ENCODE assay signal across 21 cellular contexts in the genomic region with DNA sequence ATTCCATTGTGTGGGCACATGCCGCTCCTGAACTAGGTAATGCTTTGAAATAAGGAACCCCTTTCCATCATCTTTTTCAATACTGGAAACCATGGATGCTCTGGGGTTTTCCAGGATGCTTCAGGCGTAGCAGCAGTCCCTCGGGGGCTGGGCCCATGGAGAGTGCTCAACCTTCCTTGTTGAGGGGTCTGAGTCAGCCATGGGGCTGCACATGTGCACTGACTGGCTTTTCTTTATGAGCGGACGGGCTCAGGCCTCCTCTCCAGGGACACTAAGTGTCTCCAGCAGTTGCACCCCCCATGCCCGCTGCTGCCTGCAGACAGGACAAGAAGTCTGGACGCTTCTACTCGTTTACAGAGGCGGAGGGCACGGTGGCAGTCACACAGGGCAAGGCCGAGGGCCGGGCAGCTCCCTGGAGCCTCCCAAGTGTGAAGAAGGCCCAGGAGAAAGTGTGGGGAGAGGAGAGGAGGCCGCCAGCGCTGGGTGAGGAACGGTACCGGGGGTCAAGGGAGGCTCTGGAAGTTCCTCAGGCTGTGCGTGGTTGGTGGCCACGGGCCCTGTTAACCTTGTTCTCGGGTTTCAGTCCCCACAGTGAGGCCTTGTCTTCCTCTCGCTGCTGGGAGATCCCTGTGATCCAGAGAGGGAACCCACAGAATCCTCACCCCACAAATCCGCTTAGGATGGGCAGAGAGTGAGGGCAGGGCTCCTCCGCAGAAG. TPM values are rescaled to one million over a fixed set of nuclear protein-coding genes. Genes with fewer than 3 reads are reported as not detected.
DNase-seq lines count a peak whose midpoint lies in the region; ATAC-seq, FAIRE-seq and TF ChIP-seq lines count a peak whose summit lies in the region.
"Had no signal": no experiment of that assay in that cellular context is flagged by ENCODE, and none has a peak within 500 bp of the region (broad histone marks: within the 10 kb centered on the region; RNA-seq: fewer than 3 reads in every experiment).

No MANE protein-coding gene starts in this region.

- H3K9me3 ChIP-seq in HUES6 (ENCODE audit: control insufficient read depth, insufficient read depth, low read depth, low read length) (no peaks in the 10 kb centered on the region), H1 (ENCODE audit: insufficient read depth in 2 of 2, low read depth in 1 of 2, low read length in 1 of 2) (no peaks in the 10 kb centered on the region), neuronal stem cell (replicated peaks in 1 of 2; ENCODE audit: control insufficient read depth in 2 of 2, insufficient read depth in 1 of 2, low read depth in 1 of 2, low read length in 2 of 2) (no peaks in the 10 kb centered on the region)
- H3K9me3 ChIP-seq: BLaER1 had no signal

- H3K4ac ChIP-seq in H1 (replicated peaks; ENCODE audit: insufficient read length, low read depth, low read length) (no peak overlapping the region), neuronal stem cell (ENCODE audit: low read length) (no peak overlapping the region)

- no peaks in the 10 kb centered on the region for H3K4me1 Mint-ChIP-seq in GM23338
- H3K4me1 Mint-ChIP-seq in Calu3 (ENCODE audit: low read depth, unreplicated experiment) = no peaks in the 10 kb centered on the region
- H3K4me1 Mint-ChIP-seq: CD4-positive, alpha-beta memory T cell; IgD-negative memory B cell had no signal

- no peak overlapping the region for H3K23ac ChIP-seq in H1 (ENCODE audit: insufficient read length)
- no peak overlapping the region for H3K23ac ChIP-seq in neuronal stem cell (ENCODE audit: low read depth, low read length, poor library complexity)

- intact Hi-C loops in Calu3 (cut with micrococcal nuclease; ENCODE audit: unreplicated experiment) = no loop called here

- H3K4me1 ChIP-seq in GM23338 (ENCODE audit: insufficient read depth) (no peaks in the 10 kb centered on the region), HUES6 (ENCODE audit: control insufficient read depth, insufficient read depth, low read length) (no peaks in the 10 kb centered on the region), H1 (replicated peaks in 1 of 4; ENCODE audit: control insufficient read depth in 3 of 4, insufficient read depth in 4 of 4, low read length in 3 of 4) (no peaks in the 10 kb centered on the region; a peak in 1 of 7 replicates), neuronal stem cell (ENCODE audit: control insufficient read depth in 2 of 2, insufficient read depth in 1 of 2, low read depth in 1 of 2, low read length in 2 of 2) (no peaks in the 10 kb centered on the region), foreskin keratinocyte (no peaks in the 10 kb centered on the region)

- H2AK5ac ChIP-seq in H1 (ENCODE audit: low read depth, low read length) = no peak overlapping the region
- H2AK5ac ChIP-seq in neuronal stem cell (ENCODE audit: low read depth, low read length) = no peak overlapping the region

- H2BK20ac ChIP-seq in H1 (ENCODE audit: low read length) = no peak overlapping the region

- 0 out of 2 replicates have a peak overlapping the region, but pooled peaks have one; percentile 2 for H2BK5ac ChIP-seq in H1 (ENCODE audit: low read depth, low read length)
- H2BK5ac ChIP-seq in neuronal stem cell (ENCODE audit: low read length) = peak overlapping the region; percentile 19

- H3F3A ChIP-seq in GM23338 (replicated peaks; ENCODE audit: low read depth) = 0 out of 2 replicates have a peak, but pooled peaks cover 10% of the 10 kb centered on the region

- H3K4me3 Mint-ChIP-seq in GM23338 = no peak overlapping the region
- H3K4me3 Mint-ChIP-seq in Calu3 (ENCODE audit: low read depth, unreplicated experiment) = no peak overlapping the region
- H3K4me3 Mint-ChIP-seq: CD14-positive monocyte; CD4-positive, alpha-beta memory T cell; IgD-negative memory B cell had no signal

- no peak for TF ChIP-seq POLR2A in H1 (IDR thresholded peaks at IDR 0.05; ENCODE audit: control extremely low read depth in 1 of 2, low read depth in 2 of 2, low read length in 2 of 2)

- no peak for TF ChIP-seq EP300 in H1 (IDR thresholded peaks at IDR 0.05; ENCODE audit: borderline replicate concordance in 1 of 2, low read depth in 2 of 2, low read length in 2 of 2)

- no peak for TF ChIP-seq RAD21 in H1 (IDR thresholded peaks at IDR 0.05 in 1 of 2, conservative IDR thresholded peaks at IDR 0.05 in 1 of 2; ENCODE audit: low read depth in 2 of 2, low read length in 2 of 2)

- H4K91ac ChIP-seq in H1 (replicated peaks; ENCODE audit: insufficient read length, low read length) (no peak overlapping the region), neuronal stem cell (ENCODE audit: low read depth, low read length, poor library complexity) (no peak overlapping the region)

- H3K9ac ChIP-seq in HUES6 (ENCODE audit: low read length) = no peak overlapping the region
- H3K9ac ChIP-seq in H1 (replicated peaks in 1 of 4; ENCODE audit: extremely low read depth in 1 of 4, low read depth in 3 of 4, low read length in 3 of 4) = no peak overlapping the region
- no peak overlapping the region for H3K9ac ChIP-seq in neuronal stem cell (ENCODE audit: low read depth, low read length, poor library complexity)
- H3K9ac ChIP-seq: BLaER1 had no signal

- no peak; the same call in 2 of the 3 replicates for ATAC-seq in GM23338
- no peak for ATAC-seq in foreskin keratinocyte
- ATAC-seq: GM12878 had no signal

- H3K23me2 ChIP-seq in H1 (ENCODE audit: low read depth, low read length) = no peaks in the 10 kb centered on the region

- no peak overlapping the region for H3K27ac Mint-ChIP-seq in GM23338
- H3K27ac Mint-ChIP-seq in Calu3 (ENCODE audit: unreplicated experiment) = no peak overlapping the region
- H3K27ac Mint-ChIP-seq: CD14-positive monocyte; CD4-positive, alpha-beta memory T cell had no signal

- H3K36me3 Mint-ChIP-seq in GM23338 (ENCODE audit: low read depth) (peaks cover 42% of the 10 kb centered on the region; the same call in 2 of the 3 replicates), Calu3 (ENCODE audit: insufficient read depth, unreplicated experiment) (peaks cover 11% of the 10 kb centered on the region)
- H3K36me3 Mint-ChIP-seq: CD14-positive monocyte; CD4-positive, alpha-beta memory T cell; IgD-negative memory B cell had no signal

- DNase-seq in GM23338 (ENCODE audit: low spot score) (no peak), H1 (ENCODE audit: low read depth in 1 of 2, low spot score in 2 of 2) (no peak), neuronal stem cell (ENCODE audit: low spot score) (no peak), Calu3 (no peak), foreskin keratinocyte (no peak), DMS53 (lab: John Stamatoyannopoulos, UW) (no peak)
- no peak for DNase-seq in stimulated activated naive CD4-positive, alpha-beta T cell (lab: John Stamatoyannopoulos, UW)
- DNase-seq: 8988T; CD4-positive, alpha-beta memory T cell; DND-41; EL; GOT3; HCEC 1CT; KBM-7 had no signal

- no peak for FAIRE-seq in H1 (lab: Jason Lieb, UNC)
- FAIRE-seq: GM12878, GM19239 had no signal

- H3K27ac ChIP-seq in GM23338 (ENCODE audit: low read depth) = 0 out of 2 replicates have a peak overlapping the region, but pooled peaks have one; percentile 32
- H3K27ac ChIP-seq in HUES6 (ENCODE audit: low read depth, low read length) = peak overlapping the region; percentile 38; the same call in 1 of the 2 replicates
- H3K27ac ChIP-seq in H1 (ENCODE audit: low read depth, low read length) = peak overlapping the region; percentile 38; the same call in 1 of the 2 replicates
- no peak overlapping the region for H3K27ac ChIP-seq in neuronal stem cell (replicated peaks; ENCODE audit: low read length)
- H3K27ac ChIP-seq in foreskin keratinocyte = no peak overlapping the region
- H3K27ac ChIP-seq: BLaER1, HL-60 had no signal

- H3K79me1 ChIP-seq in H1 (ENCODE audit: low read depth, low read length) (peaks cover 2% of the 10 kb centered on the region; the same call in 1 of the 2 replicates), neuronal stem cell (ENCODE audit: low read depth, low read length) (no peaks in the 10 kb centered on the region)

- no peak overlapping the region for H2BK15ac ChIP-seq in H1 (ENCODE audit: low read length)
- H2BK15ac ChIP-seq in neuronal stem cell (ENCODE audit: low read length) = no peak overlapping the region

- H3K27me3 ChIP-seq in GM23338 (ENCODE audit: insufficient read depth) (no peaks in the 10 kb centered on the region), HUES6 (ENCODE audit: control insufficient read depth, insufficient read depth, low read length) (no peaks in the 10 kb centered on the region), H1 (replicated peaks in 1 of 4; ENCODE audit: control insufficient read depth in 3 of 4, extremely low read depth in 1 of 4, insufficient read depth in 3 of 4, low read length in 3 of 4) (no peaks in the 10 kb centered on the region), neuronal stem cell (ENCODE audit: control insufficient read depth in 3 of 3, insufficient read depth in 3 of 3, low read depth in 1 of 3, low read length in 3 of 3) (no peaks in the 10 kb centered on the region), foreskin keratinocyte (no peaks in the 10 kb centered on the region)
- H3K27me3 ChIP-seq: BLaER1 had no signal

- H2AFZ ChIP-seq in GM23338 (no peak overlapping the region), H1 (ENCODE audit: low read length) (no peak overlapping the region), neuronal stem cell (ENCODE audit: low read length) (no peak overlapping the region)

- no peak overlapping the region for H3K56ac ChIP-seq in H1 (replicated peaks; ENCODE audit: insufficient read length, low read depth, low read length)

- H3K14ac ChIP-seq in H1 (ENCODE audit: insufficient read length) = no peak overlapping the region
- no peak overlapping the region for H3K14ac ChIP-seq in neuronal stem cell (ENCODE audit: low read length)

- 94% methylated on average over 20 of the region's 22 CpGs; no CpG with 5 or more reads in 1 of the 2 experiments for WGBS in H1 (ENCODE audit: extremely low coverage in 1 of 2, insufficient coverage in 1 of 2, insufficient read length in 1 of 2, insufficient replicate concordance in 2 of 2, low coverage in 1 of 2, low lambda C conversion rate in 2 of 2, missing lambda C conversion rate in 1 of 2), 2 experiments
- WGBS in neuronal stem cell (ENCODE audit: extremely low coverage in 2 of 2, insufficient read length in 2 of 2, insufficient replicate concordance in 1 of 2), 2 donors = no CpG with 5 or more reads among the region's 22 CpGs

- H3K18ac ChIP-seq in H1 (ENCODE audit: extremely low read depth, low read length) (no peak overlapping the region), neuronal stem cell (ENCODE audit: low read length) (no peak overlapping the region)

- H3K36me3 ChIP-seq in GM23338 (ENCODE audit: insufficient read depth) (peaks cover 19% of the 10 kb centered on the region), HUES6 (ENCODE audit: control insufficient read depth, insufficient read depth, low read length) (peaks cover 80% of the 10 kb centered on the region), H1 (ENCODE audit: control insufficient read depth in 2 of 4, insufficient read depth in 4 of 4, low read length in 3 of 4) (peaks cover 0 to 3% (median 3%) of the 10 kb centered on the region in 4 experiments; a peak in 4 of 8 replicates), neuronal stem cell (replicated peaks in 1 of 2; ENCODE audit: control insufficient read depth in 2 of 2, insufficient read depth in 2 of 2, low read length in 2 of 2) (peaks cover 5 to 36% of the 10 kb centered on the region in 2 donors)

- H3K27me3 Mint-ChIP-seq in GM23338 (ENCODE audit: insufficient read depth, low read depth, poor library complexity) = peaks cover 2% of the 10 kb centered on the region
- no peaks in the 10 kb centered on the region for H3K27me3 Mint-ChIP-seq in Calu3 (ENCODE audit: unreplicated experiment)
- H3K27me3 Mint-ChIP-seq: IgD-negative memory B cell had no signal

- no peak overlapping the region for H4K8ac ChIP-seq in H1 (ENCODE audit: extremely low read depth, insufficient read depth, low read length)
- H4K8ac ChIP-seq in neuronal stem cell (ENCODE audit: low read depth, low read length) = no peak overlapping the region

- no peaks in the 10 kb centered on the region for H3K9me2 ChIP-seq in GM23338 (ENCODE audit: insufficient read depth)

- H2BK120ac ChIP-seq in H1 (replicated peaks; ENCODE audit: low read depth, low read length) = no peak overlapping the region
- no peak overlapping the region for H2BK120ac ChIP-seq in neuronal stem cell (ENCODE audit: low read depth, low read length)

- H2BK12ac ChIP-seq in H1 (ENCODE audit: low read depth, low read length) (no peak overlapping the region), neuronal stem cell (ENCODE audit: low read length) (no peak overlapping the region)

- CTCF ChIA-PET in H1 (lab: Charles Lee; ENCODE audit: partially characterized antibody) (interaction anchor here (1.0 kb wide), 1 partner anchor 167 kb away, joined by 3 read pairs; no protein-coding TSS in a partner anchor), Calu3 (lab: Charles Lee) (no interaction called here)

- H3K4me3 ChIP-seq in GM23338 (no peak overlapping the region), HUES6 (ENCODE audit: low read depth, low read length) (no peak overlapping the region), H1 (ENCODE audit: extremely low read depth in 1 of 4, insufficient read depth in 2 of 4, low read depth in 3 of 4, low read length in 4 of 4) (no peak overlapping the region), neuronal stem cell (ENCODE audit: low read length in 2 of 2) (no peak overlapping the region)
- H3K4me3 ChIP-seq: BLaER1, GM12878 had no signal

- peaks cover 25% of the 10 kb centered on the region for H4K20me1 ChIP-seq in GM23338 (replicated peaks; ENCODE audit: insufficient read depth)
- H4K20me1 ChIP-seq in H1 (replicated peaks in 1 of 2; ENCODE audit: control insufficient read depth in 1 of 2, insufficient read depth in 2 of 2, low read length in 2 of 2) = peaks cover 2 to 10% of the 10 kb centered on the region in 2 experiments

- BruUV-seq in Calu3 (replicated peaks; lab: Mats Ljungman, UMichigan) = no TSS peak

- H3K9me3 Mint-ChIP-seq in GM23338 (no peaks in the 10 kb centered on the region), Calu3 (ENCODE audit: low read depth, unreplicated experiment) (no peaks in the 10 kb centered on the region)
- H3K9me3 Mint-ChIP-seq: CD4-positive, alpha-beta memory T cell; IgD-negative memory B cell had no signal

- H4K5ac ChIP-seq in H1 (ENCODE audit: insufficient read length, low read depth, low read length) = no peak overlapping the region

- H3K4me2 ChIP-seq in GM23338 = no peak overlapping the region
- H3K4me2 ChIP-seq in H1 (ENCODE audit: insufficient read depth in 1 of 2, low read depth in 2 of 2, low read length in 2 of 2) = no peak overlapping the region
- H3K4me2 ChIP-seq in neuronal stem cell (ENCODE audit: insufficient read depth, low read length, poor library complexity, severe bottlenecking) = no peak overlapping the region
- H3K4me2 ChIP-seq: BLaER1 had no signal

- H3K79me2 ChIP-seq in GM23338 (replicated peaks; ENCODE audit: insufficient read depth) (peaks cover 28% of the 10 kb centered on the region), H1 (ENCODE audit: control insufficient read depth in 1 of 2, insufficient read depth in 2 of 2, low read length in 2 of 2) (peaks cover 0 to 3% of the 10 kb centered on the region in 2 experiments; a peak in 1 of 4 replicates)

- TF ChIP-seq CTCF in GM23338 (conservative IDR thresholded peaks at IDR 0.05; ENCODE audit: low read depth in 2 of 2) (no peak), H1 (IDR thresholded peaks at IDR 0.05; ENCODE audit: control extremely low read depth in 1 of 3, insufficient read depth in 1 of 3, low read depth in 1 of 3, low read length in 3 of 3) (no peak), Calu3 (IDR thresholded peaks at IDR 0.05; ENCODE audit: unreplicated experiment) (no peak), foreskin keratinocyte (conservative IDR thresholded peaks at IDR 0.05) (no peak)

- POLR2A ChIA-PET in H1 (lab: Charles Lee; ENCODE audit: partially characterized antibody) = interaction anchor here (1.3 kb wide), 2 partner anchors 29 to 34 kb away, joined by 3 read pairs; no protein-coding TSS in a partner anchor

RNA-seq across cellular contexts. Expression of a gene that starts 51.2 kb away (rescaled TPM):
- total RNA-seq in GM23338 (2014; rRNA removed; shearing (Covaris generic)) = 137 and 145 TPM in 2 replicates
- polyA plus RNA-seq in GM23338 (2016; fragmentation: Nextera tagmentation; extraction: Ambion mirVana) (56.0 and 68.1 TPM in 2 replicates), H1 (2011; rRNA removed) (56.7 and 90.1 TPM in 2 replicates), foreskin keratinocyte (16.4 and 21.1 TPM in 2 replicates)
- total RNA-seq in H1 (2021; fragmentation: NEBNext Ultra II Directional; extraction: Animal tissue kit (Norgen Biotek cat#: 25700)) = 116 TPM in 2 replicates
- 73.5 TPM for polyA plus RNA-seq in H1 (2011; cell fraction: cytosol; rRNA removed)
- 80.7 TPM for polyA plus RNA-seq in H1 (2011; cell fraction: nucleus; rRNA removed)
- 61.3 to 87.1 TPM (median 74.6 TPM) in 4 replicates for polyA plus RNA-seq in H1 (2012, experiment 1 of 2)
- 80.7 TPM for polyA plus RNA-seq in H1 (2012, experiment 2 of 2)
- polyA plus RNA-seq in H1 (2013, experiment 1 of 2) = 69.8 TPM
- polyA plus RNA-seq in H1 (2013, experiment 2 of 2) = 72.8 TPM
- 53.3 and 61.0 TPM in 2 replicates for polyA minus RNA-seq in H1 (2011; rRNA and poly(A)+ RNA removed)
- polyA minus RNA-seq in H1 (2011; cell fraction: cytosol; rRNA and poly(A)+ RNA removed) = 73.5 TPM
- 47.6 TPM for polyA minus RNA-seq in H1 (2011; cell fraction: nucleus; rRNA and poly(A)+ RNA removed)
- 17.8 TPM for polyA plus RNA-seq in neuronal stem cell (2013, experiment 1 of 2)
- polyA plus RNA-seq in neuronal stem cell (2013, experiment 2 of 2) = 18.8 TPM
- total RNA-seq in Calu3 (2022) (33.0 and 34.2 TPM in 2 replicates), foreskin keratinocyte (18.7 and 21.1 TPM in 2 replicates)
- total RNA-seq: CD4-positive, alpha-beta memory T cell had no signal
- polyA plus RNA-seq: CD14-positive monocyte; CD4-positive, alpha-beta memory T cell; IgD-negative memory B cell had no signal

Comparison
In these comparisons a context has a peak if more than half of its experiments do, and no peak if none do; other contexts are left out.
1. H3K27ac ChIP-seq: peak in GM23338 (single experiment), HUES6 (single experiment) and H1 (single experiment); none in neuronal stem cell (single experiment) and foreskin keratinocyte (single experiment).